ENCODE assay signal across 14 cellular contexts in genomic region chr6:2242311-2242710, GRCh38.
DNase-seq lines count a peak whose midpoint lies in the region; ATAC-seq lines count a peak whose summit lies in the region.
"Had no signal": no experiment of that assay in that cellular context is flagged by ENCODE, and none has a peak within 500 bp of the region (broad histone marks: within the 10 kb centered on the region; RNA-seq: fewer than 3 reads in every experiment).

No MANE protein-coding gene starts in this region.

- peak overlapping the region; percentile 37; the same call in 1 of the 2 replicates for H3K9ac ChIP-seq in iPS-20b (ENCODE audit: low read depth, low read length)

- ATAC-seq in stimulated activated naive CD8-positive, alpha-beta T cell treated with anti-CD3 and anti-CD28 coated beads, Interleukin-15, Interleukin-2, amounts not matched to agents 100 U/mL and 50 U/mL, for 24 hours, result no peak
- ATAC-seq: Panc1 had no signal

- peaks cover 20% of the 10 kb centered on the region for H3K4me1 ChIP-seq in iPS-20b (ENCODE audit: insufficient read depth, low read length)

- H3K9me3 ChIP-seq in iPS-20b (ENCODE audit: insufficient read depth, low read depth, low read length), result no peaks in the 10 kb centered on the region

- H3K27ac Mint-ChIP-seq in stimulated activated naive CD8-positive, alpha-beta T cell treated with anti-CD3 and anti-CD28 coated beads, Interleukin-15, Interleukin-2, amounts not matched to agents 100 ng/mL and 50 ng/mL, for 24 hours, result no peak overlapping the region
- peak overlapping the region; percentile 73 for H3K27ac Mint-ChIP-seq in activated naive CD8-positive, alpha-beta T cell

- peaks cover 69% of the 10 kb centered on the region for H3K4me1 Mint-ChIP-seq in stimulated activated naive CD8-positive, alpha-beta T cell treated with anti-CD3 and anti-CD28 coated beads, Interleukin-15, Interleukin-2, amounts not matched to agents 100 ng/mL and 50 ng/mL, for 24 hours (ENCODE audit: low read depth)
- H3K4me1 Mint-ChIP-seq in activated naive CD8-positive, alpha-beta T cell (ENCODE audit: low read depth), result peaks cover 63% of the 10 kb centered on the region

- H3K27ac ChIP-seq in iPS-20b (ENCODE audit: low read length), result no peak overlapping the region

- no peak for DNase-seq in stimulated activated naive CD8-positive, alpha-beta T cell treated with anti-CD3 and anti-CD28 coated beads, Interleukin-15, Interleukin-2, amounts not matched to agents 100 U/mL and 50 U/mL, for 24 hours
- DNase-seq in NCI-H2227 (lab: John Stamatoyannopoulos, UW; ENCODE audit: unreplicated experiment) (no peak), NCI-H510A (lab: John Stamatoyannopoulos, UW) (no peak), NCI-H226 (no peak)
- DNase-seq: AML-193, GF-D8, NCI-H1048, NCI-H2107, NCI-H774, Right ventricle myocardium superior had no signal

- H3K27me3 ChIP-seq in iPS-20b (ENCODE audit: insufficient read depth, low read length), result peaks cover 16% of the 10 kb centered on the region; the same call in 1 of the 2 replicates

- no peaks in the 10 kb centered on the region for H3K27me3 Mint-ChIP-seq in stimulated activated naive CD8-positive, alpha-beta T cell treated with anti-CD3 and anti-CD28 coated beads, Interleukin-15, Interleukin-2, amounts not matched to agents 100 ng/mL and 50 ng/mL, for 24 hours
- H3K27me3 Mint-ChIP-seq in activated naive CD8-positive, alpha-beta T cell, result no peaks in the 10 kb centered on the region

- H3K4me3 ChIP-seq in iPS-20b (ENCODE audit: low read length), result no peak overlapping the region

- H3K36me3 Mint-ChIP-seq in stimulated activated naive CD8-positive, alpha-beta T cell treated with anti-CD3 and anti-CD28 coated beads, Interleukin-15, Interleukin-2, amounts not matched to agents 100 ng/mL and 50 ng/mL, for 24 hours (ENCODE audit: low read depth), result peaks cover 7% of the 10 kb centered on the region
- peaks cover 10% of the 10 kb centered on the region for H3K36me3 Mint-ChIP-seq in activated naive CD8-positive, alpha-beta T cell

- H3K36me3 ChIP-seq in iPS-20b (ENCODE audit: insufficient read depth, low read depth, low read length), result no peaks in the 10 kb centered on the region

- H3K4me3 Mint-ChIP-seq in stimulated activated naive CD8-positive, alpha-beta T cell treated with anti-CD3 and anti-CD28 coated beads, Interleukin-15, Interleukin-2, amounts not matched to agents 100 ng/mL and 50 ng/mL, for 24 hours, result peak overlapping the region; percentile 47
- peak overlapping the region; percentile 67 for H3K4me3 Mint-ChIP-seq in activated naive CD8-positive, alpha-beta T cell

- no peaks in the 10 kb centered on the region for H3K9me3 Mint-ChIP-seq in stimulated activated naive CD8-positive, alpha-beta T cell treated with anti-CD3 and anti-CD28 coated beads, Interleukin-15, Interleukin-2, amounts not matched to agents 100 ng/mL and 50 ng/mL, for 24 hours
- H3K9me3 Mint-ChIP-seq in activated naive CD8-positive, alpha-beta T cell (ENCODE audit: low read depth), result no peaks in the 10 kb centered on the region
